ENCODE assay signal across 35 cellular contexts in the genomic region with DNA sequence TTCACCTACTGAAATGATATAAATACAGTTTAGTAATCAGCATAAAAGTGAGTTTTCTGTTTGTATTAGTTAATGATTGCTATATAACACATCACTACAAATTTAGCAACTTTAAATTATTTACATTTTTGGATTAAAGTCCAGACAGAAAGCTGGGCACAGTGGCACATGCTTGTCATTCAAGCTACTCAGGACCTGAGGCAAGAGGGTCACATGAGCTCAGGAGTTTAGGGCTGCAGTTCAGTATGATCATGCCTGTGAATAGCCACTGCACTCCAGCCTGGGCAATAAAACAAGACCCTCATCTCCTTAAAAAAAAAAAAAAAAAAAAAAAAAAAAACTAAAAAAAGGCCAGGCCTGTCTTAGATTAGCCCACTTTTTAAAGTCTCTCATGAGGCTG.
"Had no signal": no experiment of that assay in that cellular context is flagged by ENCODE, and none has a peak within 500 bp of the region (broad histone marks: within the 10 kb centered on the region; RNA-seq: fewer than 3 reads in every experiment).

No MANE protein-coding gene starts in this region.

- H3K36me3 ChIP-seq: MG63 had no signal

- H3K27me3 ChIP-seq: MG63 had no signal

- DNase-seq: Karpas-422, Kasumi-1, MG63, MM.1S, MV-4-11, NCI-H1048, NCI-H1092, NCI-H1092 treated with DMSO at 0.1 percent for 48 hours, NCI-H1105, NCI-H1105 treated with DMSO at 0.1 percent for 48 hours, NCI-H1417, NCI-H1417 treated with DMSO at 0.1 percent for 48 hours, NCI-H1436, NCI-H1436 treated with DMSO at 0.1 percent for 48 hours, NCI-H146, NCI-H1694, NCI-H1694 treated with DMSO at 0.1 percent for 48 hours, NCI-H187, NCI-H187 treated with DMSO at 0.1 percent for 48 hours, NCI-H1930, NCI-H2029, NCI-H2029 treated with DMSO at 0.1 percent for 48 hours, NCI-H2081, NCI-H2081 treated with DMSO at 0.1 percent for 48 hours, NCI-H2107, NCI-H2171, NCI-H2171 treated with DMSO at 0.1 percent for 48 hours, NCI-H2227 treated with DMSO at 0.1 percent for 48 hours, NCI-H226, NCI-H345, NCI-H446, NCI-H446 treated with DMSO at 0.1 percent for 48 hours, NCI-H510A, NCI-H510A treated with DMSO at 0.1 percent for 48 hours had no signal

- H3K9me3 ChIP-seq: MG63 had no signal

- H3K4me3 ChIP-seq: MG63 had no signal

- H3K27ac ChIP-seq: KMS-11 had no signal

- H3K4me2 ChIP-seq: KMS-11 had no signal

- H3K9ac ChIP-seq: KMS-11 had no signal
